ENCODE assay signal across 8 cellular contexts in the genomic region with DNA sequence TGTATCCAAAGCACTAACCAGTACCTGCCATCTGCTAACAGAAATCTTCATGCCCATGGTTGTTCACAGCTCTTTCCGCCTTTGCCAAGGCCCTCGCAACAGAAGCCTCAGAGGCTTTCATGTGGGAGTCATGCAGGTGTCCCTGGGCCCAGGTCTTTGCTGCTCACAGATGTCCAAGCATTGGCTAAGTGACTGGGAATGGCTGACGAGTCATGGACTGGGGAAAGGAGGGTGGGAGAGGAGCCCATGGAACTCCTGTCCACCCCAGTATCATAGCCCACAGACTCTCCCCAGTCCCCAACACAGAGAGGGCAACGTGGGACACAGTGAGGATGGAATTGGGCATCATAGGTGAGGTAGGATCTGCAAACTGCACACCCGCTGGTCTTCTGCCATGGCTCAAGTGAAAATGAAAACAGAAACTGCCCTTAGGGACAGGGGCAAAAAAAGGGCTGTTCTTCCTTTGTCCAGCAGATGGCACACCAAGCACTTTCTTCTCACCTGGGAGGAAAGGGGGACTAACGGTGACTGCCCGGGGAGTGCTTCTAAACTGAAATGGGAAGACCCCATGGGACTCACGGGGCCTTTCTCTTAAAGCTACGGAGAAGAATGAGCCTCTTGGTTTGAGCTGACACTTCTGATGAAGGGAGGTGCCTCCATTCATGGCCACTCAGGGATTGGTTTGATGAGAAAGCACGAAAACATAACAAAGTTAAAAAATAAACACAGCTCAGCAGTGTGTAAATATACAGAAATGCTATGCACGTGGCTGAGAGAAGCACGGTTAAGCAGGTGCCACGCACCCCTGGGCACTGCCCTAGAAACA. TPM values are rescaled to one million over a fixed set of nuclear protein-coding genes. Genes with fewer than 3 reads are reported as not detected.
DNase-seq lines count a peak whose midpoint lies in the region; ATAC-seq, FAIRE-seq and TF ChIP-seq lines count a peak whose summit lies in the region.

No MANE protein-coding gene starts in this region.

- no peak for TF ChIP-seq EP300 in H1 (IDR thresholded peaks at IDR 0.05; ENCODE audit: borderline replicate concordance in 1 of 2, low read depth in 2 of 2, low read length in 2 of 2)

- H3K79me2 ChIP-seq in H1 (ENCODE audit: control insufficient read depth in 1 of 2, insufficient read depth in 2 of 2, low read length in 2 of 2), result no peaks in the 10 kb centered on the region

- no peak overlapping the region for H3K14ac ChIP-seq in H1 (ENCODE audit: insufficient read length)

- H3K27me3 ChIP-seq in CD8-positive, alpha-beta memory T cell (ENCODE audit: insufficient read depth, low read length, poor library complexity, severe bottlenecking), result no peaks in the 10 kb centered on the region
- H3K27me3 ChIP-seq in H1 (replicated peaks in 1 of 4; ENCODE audit: control insufficient read depth in 3 of 4, extremely low read depth in 1 of 4, insufficient read depth in 3 of 4, low read length in 3 of 4), result peaks cover 0 to 3% (median 1%) of the 10 kb centered on the region in 4 experiments; a peak in 2 of 7 replicates

- TF ChIP-seq RAD21 in H1 (IDR thresholded peaks at IDR 0.05 in 1 of 2, conservative IDR thresholded peaks at IDR 0.05 in 1 of 2; ENCODE audit: low read depth in 2 of 2, low read length in 2 of 2), result peak; percentile 85 to 94

- no peaks in the 10 kb centered on the region for H3K23me2 ChIP-seq in H1 (ENCODE audit: low read depth, low read length)

- no peaks in the 10 kb centered on the region for H3K9me3 Mint-ChIP-seq in CD8-positive, alpha-beta memory T cell
- H3K9me3 Mint-ChIP-seq in stimulated activated naive B cell treated with anti-CD40 and anti-IgM and Interleukin-4, amounts not matched to agents 10 μg/mL and 1 μg/mL and 100 μg/mL, for 72 hours, result no peaks in the 10 kb centered on the region

- no peak overlapping the region for H2BK120ac ChIP-seq in H1 (replicated peaks; ENCODE audit: low read depth, low read length)

- peak; percentile 60 to 92 (median 86) for TF ChIP-seq CTCF in H1 (IDR thresholded peaks at IDR 0.05; ENCODE audit: control extremely low read depth in 1 of 3, insufficient read depth in 1 of 3, low read depth in 1 of 3, low read length in 3 of 3)

- H3K9ac ChIP-seq in H1 (replicated peaks in 1 of 4; ENCODE audit: extremely low read depth in 1 of 4, low read depth in 3 of 4, low read length in 3 of 4), result no peak overlapping the region

- H3K79me1 ChIP-seq in H1 (ENCODE audit: low read depth, low read length), result no peaks in the 10 kb centered on the region

- FAIRE-seq in H1 (lab: Jason Lieb, UNC), result peak; percentile 93

- peak; percentile 55 to 81 (median 73) for DNase-seq in CD8-positive, alpha-beta memory T cell
- DNase-seq in NCI-H460 (ENCODE audit: extremely low read depth, low read depth) (peak; percentile 53), H1 (ENCODE audit: low read depth in 1 of 2, low spot score in 2 of 2) (peak in 1 of 2 experiments; percentile 90), mucosa of gallbladder (ENCODE audit: low spot score) (peak; percentile 67)
- peak; percentile 81 to 84 for DNase-seq in activated CD4-positive, alpha-beta T cell treated with anti-CD3 and anti-CD28 coated beads, Interleukin-2, amount 50 U/mL, for 48 hours
- peak; percentile 77 for DNase-seq in stimulated activated naive B cell treated with anti-CD40 and anti-IgM and Interleukin-4, amounts not matched to agents 10 μg/mL and 1 μg/mL and 100 μg/mL, for 72 hours

- no peak overlapping the region for H2AK5ac ChIP-seq in H1 (ENCODE audit: low read depth, low read length)

- H3K27ac ChIP-seq in CD8-positive, alpha-beta memory T cell (ENCODE audit: low read depth, low read length), result no peak overlapping the region
- H3K27ac ChIP-seq in H1 (ENCODE audit: low read depth, low read length), result no peak overlapping the region

- CTCF ChIA-PET in CD8-positive, alpha-beta memory T cell (lab: Charles Lee), result interaction anchor here (0.7 to 7.7 kb wide), 25 partner anchors 8 to 386 kb away, joined by 3 to 188 read pairs (median 4); a partner anchor contains a TSS
- CTCF ChIA-PET in H1 (lab: Charles Lee; ENCODE audit: partially characterized antibody), result interaction anchor here (0.6 to 7.5 kb wide), 48 partner anchors 9 to 690 kb away, joined by 3 to 105 read pairs (median 5); a partner anchor contains a TSS

- H3K27me3 Mint-ChIP-seq in CD8-positive, alpha-beta memory T cell, result peaks cover 0 to 3% of the 10 kb centered on the region in 2 donors
- no peaks in the 10 kb centered on the region for H3K27me3 Mint-ChIP-seq in stimulated activated naive B cell treated with anti-CD40 and anti-IgM and Interleukin-4, amounts not matched to agents 10 μg/mL and 1 μg/mL and 100 μg/mL, for 72 hours

- no peak overlapping the region for H3K56ac ChIP-seq in H1 (replicated peaks; ENCODE audit: insufficient read length, low read depth, low read length)

- 54% methylated on average over 13 of the region's 13 CpGs; no CpG with 5 or more reads in 1 of the 2 experiments for WGBS in H1 (ENCODE audit: extremely low coverage in 1 of 2, insufficient coverage in 1 of 2, insufficient read length in 1 of 2, insufficient replicate concordance in 2 of 2, low coverage in 1 of 2, low lambda C conversion rate in 2 of 2, missing lambda C conversion rate in 1 of 2), 2 experiments

- peaks cover 62% of the 10 kb centered on the region for H3K4me1 ChIP-seq in CD8-positive, alpha-beta memory T cell (ENCODE audit: insufficient read depth, low read length)
- peaks cover 0 to 16% (median 7%) of the 10 kb centered on the region in 4 experiments; a peak in 5 of 7 replicates for H3K4me1 ChIP-seq in H1 (replicated peaks in 1 of 4; ENCODE audit: control insufficient read depth in 3 of 4, insufficient read depth in 4 of 4, low read length in 3 of 4)

- TF ChIP-seq POLR2A in GM19193 (IDR thresholded peaks at IDR 0.05; ENCODE audit: extremely low read depth, insufficient read depth, insufficient read length) (peak; percentile 28), H1 (IDR thresholded peaks at IDR 0.05; ENCODE audit: control extremely low read depth in 1 of 2, low read depth in 2 of 2, low read length in 2 of 2) (no peak)

- H2BK15ac ChIP-seq in H1 (ENCODE audit: low read length), result no peak overlapping the region

- H3K27ac Mint-ChIP-seq in CD8-positive, alpha-beta memory T cell, result peak overlapping the region; percentile 60 to 94 (median 86)
- peak overlapping the region; percentile 63 for H3K27ac Mint-ChIP-seq in stimulated activated naive B cell treated with anti-CD40 and anti-IgM and Interleukin-4, amounts not matched to agents 10 μg/mL and 1 μg/mL and 100 μg/mL, for 72 hours

- peaks cover 42 to 56% (median 48%) of the 10 kb centered on the region in 3 donors for H3K4me1 Mint-ChIP-seq in CD8-positive, alpha-beta memory T cell
- peaks cover 53 to 54% of the 10 kb centered on the region in 2 donors for H3K4me1 Mint-ChIP-seq in stimulated activated naive B cell treated with anti-CD40 and anti-IgM and Interleukin-4, amounts not matched to agents 10 μg/mL and 1 μg/mL and 100 μg/mL, for 72 hours

- H3K4ac ChIP-seq in H1 (replicated peaks; ENCODE audit: insufficient read length, low read depth, low read length), result no peak overlapping the region

- no peaks in the 10 kb centered on the region for H4K20me1 ChIP-seq in H1 (replicated peaks in 1 of 2; ENCODE audit: control insufficient read depth in 1 of 2, insufficient read depth in 2 of 2, low read length in 2 of 2)

- H3K4me3 Mint-ChIP-seq in CD8-positive, alpha-beta memory T cell, result peak overlapping the region in 6 of 7 donors; percentile 14 to 73 (median 63)
- peak overlapping the region; percentile 63 for H3K4me3 Mint-ChIP-seq in stimulated activated naive B cell treated with anti-CD40 and anti-IgM and Interleukin-4, amounts not matched to agents 10 μg/mL and 1 μg/mL and 100 μg/mL, for 72 hours

- peak overlapping the region; percentile 20; the same call in 1 of the 2 replicates for H2BK12ac ChIP-seq in H1 (ENCODE audit: low read depth, low read length)

- peak overlapping the region; percentile 1 to 41; a peak in 2 of 4 replicates for H3K4me2 ChIP-seq in H1 (ENCODE audit: insufficient read depth in 1 of 2, low read depth in 2 of 2, low read length in 2 of 2)

- H2AFZ ChIP-seq in H1 (ENCODE audit: low read length), result peak overlapping the region; percentile 100

- no peak overlapping the region for H4K91ac ChIP-seq in H1 (replicated peaks; ENCODE audit: insufficient read length, low read length)

- peak overlapping the region; percentile 30 for H3K4me3 ChIP-seq in CD8-positive, alpha-beta memory T cell (ENCODE audit: low read length)
- H3K4me3 ChIP-seq in H1 (ENCODE audit: extremely low read depth in 1 of 4, insufficient read depth in 2 of 4, low read depth in 3 of 4, low read length in 4 of 4), result peak overlapping the region in 1 of 4 experiments; percentile 8; a peak in 1 of 8 replicates

- H2BK5ac ChIP-seq in H1 (ENCODE audit: low read depth, low read length), result no peak overlapping the region

- H3K36me3 ChIP-seq in CD8-positive, alpha-beta memory T cell (ENCODE audit: insufficient read depth, low read length), result no peaks in the 10 kb centered on the region
- H3K36me3 ChIP-seq in H1 (ENCODE audit: control insufficient read depth in 2 of 4, insufficient read depth in 4 of 4, low read length in 3 of 4), result no peaks in the 10 kb centered on the region

- H3K9me3 ChIP-seq in CD8-positive, alpha-beta memory T cell (ENCODE audit: low read length), result no peaks in the 10 kb centered on the region
- H3K9me3 ChIP-seq in H1 (ENCODE audit: insufficient read depth in 2 of 2, low read depth in 1 of 2, low read length in 1 of 2), result no peaks in the 10 kb centered on the region

- no peak overlapping the region for H4K5ac ChIP-seq in H1 (ENCODE audit: insufficient read length, low read depth, low read length)

- H3K23ac ChIP-seq in H1 (ENCODE audit: insufficient read length), result no peak overlapping the region

- no peak overlapping the region for H2BK20ac ChIP-seq in H1 (ENCODE audit: low read length)

- H3K18ac ChIP-seq in H1 (ENCODE audit: extremely low read depth, low read length), result no peak overlapping the region

- peaks cover 0 to 16% (median 8%) of the 10 kb centered on the region in 3 donors for H3K36me3 Mint-ChIP-seq in CD8-positive, alpha-beta memory T cell
- H3K36me3 Mint-ChIP-seq in stimulated activated naive B cell treated with anti-CD40 and anti-IgM and Interleukin-4, amounts not matched to agents 10 μg/mL and 1 μg/mL and 100 μg/mL, for 72 hours, result no peaks in the 10 kb centered on the region

- H4K8ac ChIP-seq in H1 (ENCODE audit: extremely low read depth, insufficient read depth, low read length), result no peak overlapping the region

- ATAC-seq in HG03159 (IDR thresholded peaks at IDR 0.05; ENCODE audit: unreplicated experiment), result peak; percentile 77
- ATAC-seq in stimulated activated naive B cell treated with anti-CD40 and anti-IgM and Interleukin-4, amounts not matched to agents 10 μg/mL and 1 μg/mL and 100 μg/mL, for 72 hours (replicated peaks), result peak; percentile 70 to 76

- POLR2A ChIA-PET in CD8-positive, alpha-beta memory T cell (lab: Charles Lee), result interaction anchor here (0.6 to 1.7 kb wide), 7 partner anchors 10 to 362 kb away, joined by 3 to 11 read pairs (median 4); a partner anchor contains a TSS
- POLR2A ChIA-PET in H1 (lab: Charles Lee; ENCODE audit: partially characterized antibody), result interaction anchor here (0.7 to 1.9 kb wide), 3 partner anchors 9 to 362 kb away, joined by 3 to 5 read pairs (median 3); a partner anchor contains a TSS

RNA-seq across cellular contexts. Expression of a gene that starts 11.1 kb away (rescaled TPM):
- 1 to 10 TPM; 7.1 to 7.2 TPM for total RNA-seq in CD8-positive, alpha-beta memory T cell
- 35.6 TPM for polyA plus RNA-seq in CD8-positive, alpha-beta memory T cell
- 3.6 and 5.9 TPM in 2 replicates for total RNA-seq in NCI-H460 (2014; rRNA removed; shearing (Covaris generic))
- 0.86 TPM in 1 of 2 replicates, not detected in the other for polyA plus RNA-seq in NCI-H460 (2014; cell fraction: nucleus; rRNA removed)
- total RNA-seq in H1 (2021; fragmentation: NEBNext Ultra II Directional; extraction: Animal tissue kit (Norgen Biotek cat#: 25700)), result 6.0 and 8.7 TPM in 2 replicates
- 8.7 and 10.3 TPM in 2 replicates for polyA plus RNA-seq in H1 (2011; rRNA removed)
- 9.7 TPM for polyA plus RNA-seq in H1 (2011; cell fraction: cytosol; rRNA removed)
- 19.8 TPM for polyA plus RNA-seq in H1 (2011; cell fraction: nucleus; rRNA removed)
- polyA plus RNA-seq in H1 (2012, experiment 1 of 2), result 10.0 to 13.4 TPM (median 11.4 TPM) in 4 replicates
- 4.7 TPM for polyA plus RNA-seq in H1 (2012, experiment 2 of 2)
- 8.4 TPM for polyA plus RNA-seq in H1 (2013, experiment 1 of 2)
- 9.0 TPM for polyA plus RNA-seq in H1 (2013, experiment 2 of 2)
- 5.3 and 7.8 TPM in 2 replicates for polyA minus RNA-seq in H1 (2011; rRNA and poly(A)+ RNA removed)
- 7.1 TPM for polyA minus RNA-seq in H1 (2011; cell fraction: cytosol; rRNA and poly(A)+ RNA removed)
- 14.8 TPM for polyA minus RNA-seq in H1 (2011; cell fraction: nucleus; rRNA and poly(A)+ RNA removed)
- total RNA-seq in mucosa of gallbladder, result 12.3 TPM

RNA-seq across cellular contexts. Expression of a gene that starts 29.9 kb away (rescaled TPM):
- total RNA-seq in CD8-positive, alpha-beta memory T cell, result under 1 TPM; 0.35 to 0.69 TPM
- 0.12 TPM for polyA plus RNA-seq in CD8-positive, alpha-beta memory T cell
- not detected in 2 replicates for total RNA-seq in NCI-H460 (2014; rRNA removed; shearing (Covaris generic))
- 0.14 TPM in 1 of 2 replicates, not detected in the other for polyA plus RNA-seq in NCI-H460 (2014; cell fraction: nucleus; rRNA removed)
- total RNA-seq in H1 (2021; fragmentation: NEBNext Ultra II Directional; extraction: Animal tissue kit (Norgen Biotek cat#: 25700)), result not detected in 2 replicates
- polyA plus RNA-seq in H1 (2011; rRNA removed), result 0.05 and 0.06 TPM in 2 replicates
- 0.04 TPM for polyA plus RNA-seq in H1 (2011; cell fraction: cytosol; rRNA removed)
- 0.43 TPM for polyA plus RNA-seq in H1 (2011; cell fraction: nucleus; rRNA removed)
- 0.06 to 0.32 TPM (median 0.09 TPM) in 3 of 4 replicates, not detected in the other for polyA plus RNA-seq in H1 (2012, experiment 1 of 2)
- not detected for polyA plus RNA-seq in H1 (2012, experiment 2 of 2)
- 0.04 TPM for polyA plus RNA-seq in H1 (2013, experiment 1 of 2)
- polyA plus RNA-seq in H1 (2013, experiment 2 of 2), result 0.02 TPM
- 0.28 and 0.29 TPM in 2 replicates for polyA minus RNA-seq in H1 (2011; rRNA and poly(A)+ RNA removed)
- not detected for polyA minus RNA-seq in H1 (2011; cell fraction: cytosol; rRNA and poly(A)+ RNA removed)
- polyA minus RNA-seq in H1 (2011; cell fraction: nucleus; rRNA and poly(A)+ RNA removed), result 0.30 TPM
- 1.0 TPM for total RNA-seq in mucosa of gallbladder

RNA-seq across cellular contexts. Expression of a gene that starts 46.7 kb away (rescaled TPM):
- not detected for total RNA-seq in CD8-positive, alpha-beta memory T cell
- not detected for polyA plus RNA-seq in CD8-positive, alpha-beta memory T cell
- total RNA-seq in NCI-H460 (2014; rRNA removed; shearing (Covaris generic)), result not detected in 2 replicates
- not detected in 2 replicates for polyA plus RNA-seq in NCI-H460 (2014; cell fraction: nucleus; rRNA removed)
- total RNA-seq in H1 (2021; fragmentation: NEBNext Ultra II Directional; extraction: Animal tissue kit (Norgen Biotek cat#: 25700)), result not detected in 2 replicates
- polyA plus RNA-seq in H1 (2011; rRNA removed), result not detected in 2 replicates
- not detected for polyA plus RNA-seq in H1 (2011; cell fraction: cytosol; rRNA removed)
- polyA plus RNA-seq in H1 (2011; cell fraction: nucleus; rRNA removed), result not detected
- not detected in 4 replicates for polyA plus RNA-seq in H1 (2012, experiment 1 of 2)
- polyA plus RNA-seq in H1 (2012, experiment 2 of 2), result not detected
- polyA plus RNA-seq in H1 (2013, experiment 1 of 2), result not detected
- not detected for polyA plus RNA-seq in H1 (2013, experiment 2 of 2)
- polyA minus RNA-seq in H1 (2011; rRNA and poly(A)+ RNA removed), result not detected in 2 replicates
- not detected for polyA minus RNA-seq in H1 (2011; cell fraction: cytosol; rRNA and poly(A)+ RNA removed)
- polyA minus RNA-seq in H1 (2011; cell fraction: nucleus; rRNA and poly(A)+ RNA removed), result not detected
- not detected for total RNA-seq in mucosa of gallbladder
